ENCODE assay signal across 11 cellular contexts in genomic region chr1:160645386-160646063, GRCh38.
DNase-seq lines count a peak whose midpoint lies in the region; ATAC-seq lines count a peak whose summit lies in the region.
"Had no signal": no experiment of that assay in that cellular context is flagged by ENCODE, and none has a peak within 500 bp of the region (broad histone marks: within the 10 kb centered on the region; RNA-seq: fewer than 3 reads in every experiment).

No MANE protein-coding gene starts in this region.

- H3K27ac Mint-ChIP-seq in T-helper 2 cell treated with Interferon-gamma antibody and Interleukin-4, amounts not matched to agents 5 μg/mL and 100 μg/mL, for 36 hours, result peak overlapping the region; percentile 86
- peak overlapping the region; percentile 93 to 98 for H3K27ac Mint-ChIP-seq in effector memory CD8-positive, alpha-beta T cell
- H3K27ac Mint-ChIP-seq in stimulated activated memory B cell treated with anti-CD40 and anti-IgM and Interleukin-4, amounts not matched to agents 10 μg/mL and 1 μg/mL and 100 μg/mL, for 72 hours, result peak overlapping the region; percentile 85

- no peaks in the 10 kb centered on the region for H3K27me3 Mint-ChIP-seq in T-helper 2 cell treated with Interferon-gamma antibody and Interleukin-4, amounts not matched to agents 5 μg/mL and 100 μg/mL, for 36 hours (ENCODE audit: low read depth)
- H3K27me3 Mint-ChIP-seq in effector memory CD8-positive, alpha-beta T cell, result no peaks in the 10 kb centered on the region
- no peaks in the 10 kb centered on the region for H3K27me3 Mint-ChIP-seq in stimulated activated memory B cell treated with anti-CD40 and anti-IgM and Interleukin-4, amounts not matched to agents 10 μg/mL and 1 μg/mL and 100 μg/mL, for 72 hours

- DNase-seq in T-helper 2 cell treated with Interferon-gamma antibody and Interleukin-4, amounts not matched to agents 5 μg/mL and 100 μg/mL, for 36 hours (ENCODE audit: low spot score), result peak; percentile 9
- no peak for DNase-seq in T-helper 2 cell
- DNase-seq in NOMO-1 treated with DMSO at 0.1 percent for 48 hours (lab: John Stamatoyannopoulos, UW; ENCODE audit: unreplicated experiment), result peak; percentile 8
- DNase-seq in effector memory CD8-positive, alpha-beta T cell, result no peak
- no peak for DNase-seq in amygdala (lab: John Stamatoyannopoulos, UW)
- no peak for DNase-seq in effector CD8-positive, alpha-beta T cell (lab: John Stamatoyannopoulos, UW)
- no peak for DNase-seq in NCI-H446 (lab: John Stamatoyannopoulos, UW)
- DNase-seq: 8988T, brain microvascular endothelial cell, NCI-H2081 treated with DMSO at 0.1 percent for 48 hours had no signal

- no peak for ATAC-seq in effector memory CD8-positive, alpha-beta T cell (replicated peaks)
- ATAC-seq in stimulated activated memory B cell treated with anti-CD40 and anti-IgM and Interleukin-4, amounts not matched to agents 10 μg/mL and 1 μg/mL and 100 μg/mL, for 72 hours, result no peak

- H3K9me3 Mint-ChIP-seq in T-helper 2 cell treated with Interferon-gamma antibody and Interleukin-4, amounts not matched to agents 5 μg/mL and 100 μg/mL, for 36 hours, result no peaks in the 10 kb centered on the region
- no peaks in the 10 kb centered on the region for H3K9me3 Mint-ChIP-seq in effector memory CD8-positive, alpha-beta T cell
- no peaks in the 10 kb centered on the region for H3K9me3 Mint-ChIP-seq in stimulated activated memory B cell treated with anti-CD40 and anti-IgM and Interleukin-4, amounts not matched to agents 10 μg/mL and 1 μg/mL and 100 μg/mL, for 72 hours

- H3K36me3 Mint-ChIP-seq in T-helper 2 cell treated with Interferon-gamma antibody and Interleukin-4, amounts not matched to agents 5 μg/mL and 100 μg/mL, for 36 hours (ENCODE audit: low read depth), result peaks cover 43% of the 10 kb centered on the region
- H3K36me3 Mint-ChIP-seq in effector memory CD8-positive, alpha-beta T cell (ENCODE audit: insufficient read depth), result peaks cover 23% of the 10 kb centered on the region
- peaks cover 33% of the 10 kb centered on the region for H3K36me3 Mint-ChIP-seq in stimulated activated memory B cell treated with anti-CD40 and anti-IgM and Interleukin-4, amounts not matched to agents 10 μg/mL and 1 μg/mL and 100 μg/mL, for 72 hours

- peak overlapping the region; percentile 90 for H3K4me3 Mint-ChIP-seq in T-helper 2 cell treated with Interferon-gamma antibody and Interleukin-4, amounts not matched to agents 5 μg/mL and 100 μg/mL, for 36 hours
- H3K4me3 Mint-ChIP-seq in effector memory CD8-positive, alpha-beta T cell, result peak overlapping the region; percentile 93 to 97
- peak overlapping the region; percentile 91 for H3K4me3 Mint-ChIP-seq in stimulated activated memory B cell treated with anti-CD40 and anti-IgM and Interleukin-4, amounts not matched to agents 10 μg/mL and 1 μg/mL and 100 μg/mL, for 72 hours

- H3K4me1 Mint-ChIP-seq in T-helper 2 cell treated with Interferon-gamma antibody and Interleukin-4, amounts not matched to agents 5 μg/mL and 100 μg/mL, for 36 hours (ENCODE audit: low read depth), result peaks cover 57% of the 10 kb centered on the region
- peaks cover 47 to 52% of the 10 kb centered on the region in 2 donors for H3K4me1 Mint-ChIP-seq in effector memory CD8-positive, alpha-beta T cell (ENCODE audit: low read depth in 2 of 2)
- peaks cover 84% of the 10 kb centered on the region for H3K4me1 Mint-ChIP-seq in stimulated activated memory B cell treated with anti-CD40 and anti-IgM and Interleukin-4, amounts not matched to agents 10 μg/mL and 1 μg/mL and 100 μg/mL, for 72 hours

Comparison
In these comparisons a context has a peak if more than half of its experiments do, and no peak if none do; other contexts are left out.
1. DNase-seq: peak in T-helper 2 cell treated with Interferon-gamma antibody and Interleukin-4, amounts not matched to agents 5 μg/mL and 100 μg/mL, for 36 hours (single experiment) and NOMO-1 treated with DMSO at 0.1 percent for 48 hours (single experiment); none in T-helper 2 cell (0 of 5), effector memory CD8-positive, alpha-beta T cell (0 of 3), amygdala (0 of 56), effector CD8-positive, alpha-beta T cell (single experiment) and NCI-H446 (0 of 2).
2. Peak in every context shown above with its lines, with median percentiles within 50 percentile points of each other: H3K27ac Mint-ChIP-seq and H3K4me3 Mint-ChIP-seq.